In the genomic region with DNA sequence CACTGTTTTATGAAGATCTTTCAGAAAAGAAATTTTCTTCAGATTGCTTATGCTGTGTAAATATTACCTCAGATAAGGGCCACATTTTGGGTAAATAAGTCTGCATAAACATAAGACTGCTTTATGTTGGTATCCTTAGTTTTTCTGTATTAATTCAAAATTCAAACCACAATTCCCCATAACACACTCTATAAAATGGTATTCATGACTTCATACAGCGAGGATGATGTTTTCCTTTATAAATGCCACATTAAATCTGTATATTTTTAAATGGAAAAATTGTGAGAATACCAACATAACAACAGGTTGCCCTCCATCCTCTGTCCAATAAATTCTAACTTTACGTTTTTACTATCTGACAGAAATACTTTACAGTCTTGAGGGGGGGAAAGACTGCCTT, we compare ENCODE assay signal across 21 cellular contexts.
"Had no signal": no experiment of that assay in that cellular context is flagged by ENCODE, and none has a peak within 500 bp of the region (broad histone marks: within the 10 kb centered on the region; RNA-seq: fewer than 3 reads in every experiment).

No MANE protein-coding gene starts in this region.

- ATAC-seq: heart right ventricle; left cardiac atrium; left lung; lower lobe of right lung; naive thymus-derived CD8-positive, alpha-beta T cell; pancreas; right cardiac atrium; stimulated activated memory B cell treated with anti-CD40 and anti-IgM and Interleukin-4, amounts not matched to agents 10 μg/mL and 1 μg/mL and 100 μg/mL, for 72 hours; stimulated activated naive CD8-positive, alpha-beta T cell treated with anti-CD3 and anti-CD28 coated beads, Interleukin-15, amount 100 ng/mL, for 72 hours had no signal

- DNase-seq: heart right ventricle; hippocampal formation; kidney glomerular epithelial cell; left cardiac atrium; left lung; lower lobe of right lung; mammary epithelial cell; mesenchymal stem cell; naive thymus-derived CD8-positive, alpha-beta T cell; pancreas; posterior cingulate gyrus; retina; right cardiac atrium; sigmoid colon; small intestine; spleen; stimulated activated CD4-positive, alpha-beta T cell treated with anti-CD3 and anti-CD28 coated beads, Interleukin-4, amount 100 ng/mL, for 24 hours; stimulated activated naive CD4-positive, alpha-beta T cell treated with Interleukin-2 at 50 U/mL for 16 hours; stimulated activated naive CD8-positive, alpha-beta T cell treated with anti-CD3 and anti-CD28 coated beads, Interleukin-15, amount 100 ng/mL, for 72 hours; substantia nigra had no signal
